Comparison of ENCODE assay signal across 8 cellular contexts in genomic region chr12:12563529-12563928, GRCh38. TPM values are rescaled to one million over a fixed set of nuclear protein-coding genes. Genes with fewer than 3 reads are reported as not detected.
DNase-seq lines count a peak whose midpoint lies in the region; ATAC-seq and TF ChIP-seq lines count a peak whose summit lies in the region.

No MANE protein-coding gene starts in this region.

- H3K9me3 ChIP-seq in Karpas-422 (ENCODE audit: low read length) (no peaks in the 10 kb centered on the region), colonic mucosa (no peaks in the 10 kb centered on the region)

- intact Hi-C loops in colonic mucosa (cut with DNase I) = loop anchor here (10.0 kb wide), 1 partner anchor 179 kb away; no protein-coding TSS in a partner anchor

- H3K27ac ChIP-seq in C4-2B (peak overlapping the region; percentile 100; the same call in 1 of the 2 replicates), Karpas-422 (ENCODE audit: low read length) (no peak overlapping the region), colonic mucosa (peak overlapping the region; percentile 96)

- H3K9ac ChIP-seq in Karpas-422 (ENCODE audit: low read length) (no peak overlapping the region), colonic mucosa (ENCODE audit: low read depth in 2 of 2, low read length in 2 of 2) (peak overlapping the region in 1 of 2 donors; percentile 70)

- H3K9me2 ChIP-seq in Karpas-422 (replicated peaks; ENCODE audit: insufficient read depth, low read length) = no peaks in the 10 kb centered on the region

- H3K27me3 Mint-ChIP-seq in naive thymus-derived CD8-positive, alpha-beta T cell = no peaks in the 10 kb centered on the region

- peak overlapping the region; percentile 16 to 95 (median 94) for H3K4me3 Mint-ChIP-seq in naive thymus-derived CD8-positive, alpha-beta T cell

- POLR2A ChIA-PET in naive thymus-derived CD8-positive, alpha-beta T cell (lab: Charles Lee) = interaction anchor here (0.5 to 3.9 kb wide), 22 partner anchors 8 to 648 kb away, joined by 3 to 18 read pairs (median 4); partner anchors contain the start of genes BORCS5 and CREBL2

- no peak overlapping the region for H3K4me2 ChIP-seq in Karpas-422 (ENCODE audit: low read depth, low read length, poor library complexity, severe bottlenecking)

- no peak overlapping the region for H3K4me3 ChIP-seq in Karpas-422 (ENCODE audit: low read length)
- H3K4me3 ChIP-seq in colonic mucosa = no peak overlapping the region

- 0 out of 2 replicates have a peak overlapping the region, but pooled peaks have one; percentile 18 for H2AFZ ChIP-seq in Karpas-422 (ENCODE audit: low read length)

- TF ChIP-seq CTCF in C4-2B (conservative IDR thresholded peaks at IDR 0.05) = no peak
- no peak for TF ChIP-seq CTCF in colonic mucosa (IDR thresholded peaks at IDR 0.05)

- H3K9me3 Mint-ChIP-seq in naive thymus-derived CD8-positive, alpha-beta T cell = peaks cover 0 to 5% (median 0%) of the 10 kb centered on the region in 9 donors

- DNase-seq in Karpas-422 = no peak
- DNase-seq in colonic mucosa = no peak
- no peak for DNase-seq in naive thymus-derived CD8-positive, alpha-beta T cell
- no peak for DNase-seq in effector CD4-positive, alpha-beta T cell

- H3K36me3 ChIP-seq in Karpas-422 (ENCODE audit: insufficient read depth, low read length) (no peaks in the 10 kb centered on the region), colonic mucosa (no peaks in the 10 kb centered on the region)

- peaks cover 7 to 31% (median 27%) of the 10 kb centered on the region in 4 donors for H3K4me1 Mint-ChIP-seq in naive thymus-derived CD8-positive, alpha-beta T cell

- H4K20me1 ChIP-seq in Karpas-422 (ENCODE audit: insufficient read depth, low read depth, low read length) = no peaks in the 10 kb centered on the region

- peaks cover 0 to 3% (median 0%) of the 10 kb centered on the region in 3 donors for H3K36me3 Mint-ChIP-seq in naive thymus-derived CD8-positive, alpha-beta T cell

- no peak for ATAC-seq in naive thymus-derived CD8-positive, alpha-beta T cell
- ATAC-seq in HG02852 (IDR thresholded peaks at IDR 0.05; ENCODE audit: unreplicated experiment) = no peak
- ATAC-seq in HG03442 (IDR thresholded peaks at IDR 0.05; ENCODE audit: unreplicated experiment) = no peak
- no peak for ATAC-seq in GM18517 (IDR thresholded peaks at IDR 0.05; ENCODE audit: unreplicated experiment)

- H3K27ac Mint-ChIP-seq in naive thymus-derived CD8-positive, alpha-beta T cell = peak overlapping the region; percentile 93 to 99 (median 98)

- no peaks in the 10 kb centered on the region for H3K79me2 ChIP-seq in Karpas-422 (ENCODE audit: low read length)

- H3K4me1 ChIP-seq in Karpas-422 (ENCODE audit: low read length) (peaks cover 15% of the 10 kb centered on the region), colonic mucosa (no peaks in the 10 kb centered on the region)

- H3K27me3 ChIP-seq in Karpas-422 (ENCODE audit: low read length) = no peaks in the 10 kb centered on the region
- no peaks in the 10 kb centered on the region for H3K27me3 ChIP-seq in colonic mucosa

RNA-seq across cellular contexts. Expression of gene DUSP16, which starts 0.9 kb away (rescaled TPM):
- 0.25 and 1.8 TPM in 2 replicates for total RNA-seq in Karpas-422 (2014; rRNA removed; shearing (Covaris generic); ENCODE audit: low replicate concordance)
- 10 to 100 TPM; 47.5 to 60.2 TPM for total RNA-seq in colonic mucosa
- total RNA-seq in naive thymus-derived CD8-positive, alpha-beta T cell = 10 to 100 TPM; 27.0 to 30.4 TPM
- 1 to 10 TPM; 4.5 to 4.7 (median 4.6) TPM for polyA plus RNA-seq in naive thymus-derived CD8-positive, alpha-beta T cell

RNA-seq across cellular contexts. Expression of gene CREBL2, which starts 48.1 kb away (rescaled TPM):
- total RNA-seq in Karpas-422 (2014; rRNA removed; shearing (Covaris generic); ENCODE audit: low replicate concordance) = 14.1 and 19.3 TPM in 2 replicates
- 10 to 100 TPM; 18.6 to 28.9 TPM for total RNA-seq in colonic mucosa
- total RNA-seq in naive thymus-derived CD8-positive, alpha-beta T cell = 10 to 100 TPM; 35.1 to 35.5 TPM
- 10 to 100 TPM; 36.5 to 46.8 (median 44.7) TPM for polyA plus RNA-seq in naive thymus-derived CD8-positive, alpha-beta T cell
